ENCODE assay signal across 8 cellular contexts in the genomic region with DNA sequence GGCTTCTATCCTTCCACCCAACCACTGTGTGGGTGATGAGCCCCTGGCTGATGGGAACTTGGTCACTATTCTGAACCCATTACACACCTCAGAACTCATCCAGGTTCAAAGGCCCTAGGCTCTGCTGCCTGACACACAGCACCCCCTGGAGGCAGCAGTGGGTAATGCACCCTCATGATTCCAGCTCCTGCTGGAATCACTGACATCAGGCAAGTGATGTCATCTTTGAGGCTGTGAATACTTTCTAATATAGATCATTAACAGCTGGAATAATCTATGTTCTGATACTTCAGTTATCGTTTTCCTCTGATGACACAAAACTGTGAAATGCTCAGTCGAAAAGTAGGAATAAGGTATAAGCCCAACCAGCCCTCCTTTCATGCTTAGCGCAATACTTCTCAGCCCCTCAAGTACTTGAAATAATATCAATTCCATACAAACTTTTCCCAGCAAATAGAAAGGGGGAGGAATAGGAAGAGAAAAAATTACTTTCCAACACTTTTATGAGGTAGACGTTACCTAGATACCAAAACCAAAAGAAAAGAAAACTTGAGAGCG. TPM values are rescaled to one million over a fixed set of nuclear protein-coding genes. Genes with fewer than 3 reads are reported as not detected.
DNase-seq lines count a peak whose midpoint lies in the region; ATAC-seq, FAIRE-seq and TF ChIP-seq lines count a peak whose summit lies in the region.

No MANE protein-coding gene starts in this region.

- in situ Hi-C loops in Caki2 (cut with HindIII; ENCODE audit: low pct_unique_long_range_greater_than_20kb, low sequenced_read_pairs), result no loop called here

- TF ChIP-seq CTCF in HFF-Myc (IDR thresholded peaks at IDR 0.05; ENCODE audit: low read depth, low read length, missing control alignments) (peak; percentile 100), right atrium auricular region (IDR thresholded peaks at IDR 0.05) (peak; percentile 94 to 95)

- no peaks in the 10 kb centered on the region for H3K9me3 ChIP-seq in right atrium auricular region
- H3K9me3 ChIP-seq in small intestine (ENCODE audit: control insufficient read depth, low read depth), result no peaks in the 10 kb centered on the region

- H3K36me3 ChIP-seq in right atrium auricular region, result no peaks in the 10 kb centered on the region
- H3K36me3 ChIP-seq in small intestine (ENCODE audit: control insufficient read depth in 2 of 2, insufficient read depth in 2 of 2, low read length in 2 of 2), result no peaks in the 10 kb centered on the region

- ATAC-seq in GM18870 (IDR thresholded peaks at IDR 0.05; ENCODE audit: unreplicated experiment), result no peak

- WGBS in small intestine, 3 donors, result 64 to 71% (median 65%) methylated on average over 5 of the region's 5 CpGs

- DNase-seq in Caki2 (ENCODE audit: low read depth) (peak; percentile 30), HFF-Myc (ENCODE audit: extremely low read depth, low read depth) (peak; percentile 22), SKM-1 (lab: John Stamatoyannopoulos, UW; ENCODE audit: unreplicated experiment) (peak; percentile 46), right atrium auricular region (ENCODE audit: low spot score) (peak; percentile 70), small intestine (peak; percentile 79), epidermal melanocyte (ENCODE audit: insufficient read length, low spot score) (no peak)
- peak; percentile 29 for DNase-seq in activated naive CD8-positive, alpha-beta T cell treated with anti-CD3 and anti-CD28 coated beads, Interleukin-2, amount 50 U/mL, for 16 hours (ENCODE audit: low read depth, low spot score)

- H3K4me3 ChIP-seq in HFF-Myc (replicated peaks; ENCODE audit: low read depth, low read length), result no peak overlapping the region
- H3K4me3 ChIP-seq in right atrium auricular region, result no peak overlapping the region
- H3K4me3 ChIP-seq in small intestine (ENCODE audit: low read depth in 1 of 2, low read length in 2 of 2), result no peak overlapping the region

- no peak for FAIRE-seq in small intestine (lab: Jason Lieb, UNC)

- H3K4me1 ChIP-seq in right atrium auricular region (no peaks in the 10 kb centered on the region), small intestine (ENCODE audit: control insufficient read depth in 2 of 2, insufficient read depth in 1 of 2, low read depth in 1 of 2, low read length in 1 of 2) (no peaks in the 10 kb centered on the region)

- H3K27me3 ChIP-seq in right atrium auricular region, result no peaks in the 10 kb centered on the region
- no peaks in the 10 kb centered on the region for H3K27me3 ChIP-seq in small intestine (ENCODE audit: control insufficient read depth in 2 of 2, insufficient read depth in 2 of 2, low read length in 2 of 2)

- H3K27ac ChIP-seq in right atrium auricular region (no peak overlapping the region), small intestine (ENCODE audit: low read depth in 1 of 2, low read length in 1 of 2) (no peak overlapping the region)

RNA-seq across cellular contexts. Expression of a gene that starts 7.5 kb away (rescaled TPM):
- total RNA-seq in Caki2 (2014; rRNA removed; shearing (Covaris generic); ENCODE audit: low replicate concordance), result not detected in 2 replicates
- total RNA-seq in right atrium auricular region, result not detected
- polyA plus RNA-seq in small intestine, result under 1 TPM in 1 of 3 donors, not detected in 2; 0.01 TPM

RNA-seq across cellular contexts. Expression of a gene that starts 18.4 kb away (rescaled TPM):
- not detected in 2 replicates for total RNA-seq in Caki2 (2014; rRNA removed; shearing (Covaris generic); ENCODE audit: low replicate concordance)
- total RNA-seq in right atrium auricular region, result under 1 TPM in 1 of 2 donors, not detected in 1; 0.16 TPM
- polyA plus RNA-seq in small intestine, result not detected

RNA-seq across cellular contexts. Expression of a gene that starts 40.7 kb away (rescaled TPM):
- total RNA-seq in Caki2 (2014; rRNA removed; shearing (Covaris generic); ENCODE audit: low replicate concordance), result not detected in 2 replicates
- 1 to 10 TPM in 1 of 2 donors, under 1 TPM in 1; 0.63 to 1.9 TPM for total RNA-seq in right atrium auricular region
- under 1 TPM in 1 of 3 donors, not detected in 2; 0.63 TPM for polyA plus RNA-seq in small intestine

RNA-seq across cellular contexts. Expression of a gene that starts 43.4 kb away (rescaled TPM):
- 0.41 TPM in 1 of 2 replicates, not detected in the other for total RNA-seq in Caki2 (2014; rRNA removed; shearing (Covaris generic); ENCODE audit: low replicate concordance)
- not detected for total RNA-seq in right atrium auricular region
- polyA plus RNA-seq in small intestine, result 10 to 100 TPM in 2 of 3 donors, 1 to 10 TPM in 1; 5.9 to 40.0 (median 18.4) TPM
